ENCODE assay signal across 8 cellular contexts in genomic region chr4:154583677-154584076, GRCh38. TPM values are rescaled to one million over a fixed set of nuclear protein-coding genes. Genes with fewer than 3 reads are reported as not detected.
"Had no signal": no experiment of that assay in that cellular context is flagged by ENCODE, and none has a peak within 500 bp of the region (broad histone marks: within the 10 kb centered on the region; RNA-seq: fewer than 3 reads in every experiment).

No MANE protein-coding gene starts in this region.

- DNase-seq: IMR-90, KBM-7 had no signal

- H3K4me1 Mint-ChIP-seq: IgD-negative memory B cell had no signal

- ATAC-seq: K562 had no signal

- H3K4me3 ChIP-seq: K562 had no signal

- H3K27ac Mint-ChIP-seq: IgD-negative memory B cell had no signal

- H3K27ac ChIP-seq: HL-60 had no signal

- H3K4me3 Mint-ChIP-seq: IgD-negative memory B cell had no signal

- H3K36me3 Mint-ChIP-seq: IgD-negative memory B cell had no signal

- FAIRE-seq: HTR-8/SVneo, K562 had no signal

- H3K9me3 Mint-ChIP-seq: IgD-negative memory B cell had no signal

RNA-seq across cellular contexts. Expression of gene FGA, which starts 6.9 kb away (rescaled TPM):
- total RNA-seq: HT-29, HT1080, IMR-90 had no signal
- polyA plus RNA-seq: IgD-negative memory B cell, IMR-90 had no signal

RNA-seq across cellular contexts. Expression of gene FGB, which starts 20.9 kb away (rescaled TPM):
- total RNA-seq: HT-29, HT1080, IMR-90 had no signal
- polyA plus RNA-seq: IgD-negative memory B cell, IMR-90 had no signal

RNA-seq across cellular contexts. Expression of gene FGG, which starts 28.8 kb away (rescaled TPM):
- total RNA-seq: HT-29, IMR-90 had no signal
- polyA plus RNA-seq: IgD-negative memory B cell, IMR-90 had no signal
